8 cellular contexts compared by ENCODE assay signal in the genomic region with DNA sequence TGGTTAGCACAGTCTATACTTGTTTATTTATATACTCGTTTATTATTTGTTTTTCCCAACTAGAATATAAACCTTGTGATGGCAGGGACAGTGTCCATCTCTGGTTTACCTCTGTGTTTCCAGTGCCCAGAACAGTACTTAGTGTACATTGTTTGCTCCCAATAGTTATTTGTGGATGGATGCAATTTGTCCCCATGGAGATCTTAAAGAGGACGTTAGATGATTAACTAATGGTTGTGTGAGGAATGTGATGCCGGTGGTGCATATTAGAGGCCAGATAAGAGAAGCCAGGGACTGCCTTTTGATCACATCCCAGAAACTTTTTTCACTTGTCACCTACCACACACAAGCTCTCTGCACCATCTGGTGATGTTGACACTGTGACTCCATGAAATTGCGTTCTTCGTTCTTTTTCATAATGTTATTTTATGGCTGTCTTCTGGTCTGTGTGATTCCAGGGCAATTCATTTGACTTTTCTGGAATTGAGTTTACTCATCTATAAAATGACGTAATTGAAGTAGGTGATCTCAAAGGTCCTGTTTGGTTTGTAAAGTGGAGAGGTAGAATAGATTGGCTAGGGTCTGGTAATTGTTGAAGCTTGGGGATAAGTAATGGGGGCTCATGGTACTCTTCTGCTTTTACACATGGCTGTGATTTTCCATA. TPM values are rescaled to one million over a fixed set of nuclear protein-coding genes. Genes with fewer than 3 reads are reported as not detected.
A peak's percentile ranks its signal among the peaks of the same experiment; 100 is the strongest.
DNase-seq lines count a peak whose midpoint lies in the region; TF ChIP-seq lines count a peak whose summit lies in the region.

No MANE protein-coding gene starts in this region.

- DNase-seq in Calu3 (no peak), PC-9 (no peak), esophagus muscularis mucosa (ENCODE audit: extremely low spot score) (no peak), osteocyte (ENCODE audit: extremely low spot score, unreplicated experiment) (no peak), hippocampal formation (lab: John Stamatoyannopoulos, UW) (no peak), DMS 273 treated with DMSO at 0.1 percent for 48 hours (lab: John Stamatoyannopoulos, UW) (no peak), NCI-H1105 treated with DMSO at 0.1 percent for 48 hours (lab: John Stamatoyannopoulos, UW) (no peak), Ammon's horn (ENCODE audit: low spot score) (no peak)

- TSS peak; percentile 48 for BruUV-seq in Calu3 (replicated peaks; lab: Mats Ljungman, UMichigan)
- no TSS peak for BruUV-seq in PC-9 (replicated peaks; lab: Mats Ljungman, UMichigan)

- peaks cover 11% of the 10 kb centered on the region for H3K4me1 ChIP-seq in PC-9 (replicated peaks; ENCODE audit: insufficient read depth)
- H3K4me1 ChIP-seq in esophagus muscularis mucosa = peaks cover 22 to 32% (median 28%) of the 10 kb centered on the region in 4 donors

- H3K27me3 Mint-ChIP-seq in Calu3 (ENCODE audit: unreplicated experiment) (no peaks in the 10 kb centered on the region), osteocyte (ENCODE audit: unreplicated experiment) (no peaks in the 10 kb centered on the region)

- 72% methylated on average over 6 of the region's 6 CpGs for WGBS in esophagus muscularis mucosa

- H3K36me3 ChIP-seq in PC-9 (ENCODE audit: low read depth) (no peaks in the 10 kb centered on the region), esophagus muscularis mucosa (peaks cover 0 to 15% (median under 1%) of the 10 kb centered on the region in 4 donors)

- peak overlapping the region; percentile 89 for H3K4me2 ChIP-seq in PC-9

- peak overlapping the region; percentile 95 for H3K4me3 Mint-ChIP-seq in Calu3 (ENCODE audit: low read depth, unreplicated experiment)
- peak overlapping the region; percentile 98 for H3K4me3 Mint-ChIP-seq in osteocyte (ENCODE audit: unreplicated experiment)

- no peak overlapping the region for H3K27ac ChIP-seq in PC-9
- H3K27ac ChIP-seq in esophagus muscularis mucosa (replicated peaks in 1 of 4) = no peak overlapping the region

- no peaks in the 10 kb centered on the region for H3K9me2 ChIP-seq in PC-9 (ENCODE audit: insufficient read depth)

- POLR2A ChIA-PET in PC-9 (lab: Charles Lee; ENCODE audit: unreplicated experiment) = interaction anchor here (0.6 kb wide), 1 partner anchor 1053 kb away, joined by 4 read pairs; a partner anchor contains a TSS

- H3K27me3 ChIP-seq in PC-9 (ENCODE audit: insufficient read depth, low read depth) (no peaks in the 10 kb centered on the region), esophagus muscularis mucosa (no peaks in the 10 kb centered on the region)

- H3K4me3 ChIP-seq in PC-9 = peak overlapping the region; percentile 97
- peak overlapping the region; percentile 90 to 99 (median 94) for H3K4me3 ChIP-seq in esophagus muscularis mucosa

- H3F3A ChIP-seq in PC-9 (ENCODE audit: insufficient read depth, low read depth) = no peaks in the 10 kb centered on the region

- TF ChIP-seq EP300 in esophagus muscularis mucosa (IDR thresholded peaks at IDR 0.05) = no peak

- H3K9me3 ChIP-seq in PC-9 (ENCODE audit: insufficient read depth, low read depth) (no peaks in the 10 kb centered on the region), esophagus muscularis mucosa (no peaks in the 10 kb centered on the region)

- no peaks in the 10 kb centered on the region for H4K20me1 ChIP-seq in PC-9 (ENCODE audit: insufficient read depth)

- TF ChIP-seq POLR2A in esophagus muscularis mucosa (IDR thresholded peaks at IDR 0.05; ENCODE audit: low read depth) = no peak

- H3K9me3 Mint-ChIP-seq in Calu3 (ENCODE audit: low read depth, unreplicated experiment) (no peaks in the 10 kb centered on the region), osteocyte (ENCODE audit: unreplicated experiment) (peaks cover 7% of the 10 kb centered on the region)

- H3K79me2 ChIP-seq in PC-9 (ENCODE audit: low read depth) = peaks cover 34% of the 10 kb centered on the region

- CTCF ChIA-PET in Calu3 (lab: Charles Lee) = no interaction called here
- CTCF ChIA-PET in PC-9 (lab: Charles Lee) = no interaction called here

- TF ChIP-seq CTCF in Calu3 (IDR thresholded peaks at IDR 0.05; ENCODE audit: unreplicated experiment) (no peak), PC-9 (conservative IDR thresholded peaks at IDR 0.05) (no peak), esophagus muscularis mucosa (IDR thresholded peaks at IDR 0.05) (no peak), osteocyte (IDR thresholded peaks at IDR 0.05) (no peak)

- peak overlapping the region; percentile 94 for H3K27ac Mint-ChIP-seq in Calu3 (ENCODE audit: unreplicated experiment)
- no peak overlapping the region for H3K27ac Mint-ChIP-seq in osteocyte (ENCODE audit: unreplicated experiment)

- intact Hi-C loops in Calu3 (cut with micrococcal nuclease; ENCODE audit: unreplicated experiment) = loop anchor here (5.0 kb wide), 1 partner anchor 232 kb away; a partner anchor contains a TSS
- intact Hi-C loops in PC-9 (cut with micrococcal nuclease; ENCODE audit: unreplicated experiment) = no loop called here
- intact Hi-C loops in esophagus muscularis mucosa (cut with DNase I) = no loop called here

- H2AFZ ChIP-seq in PC-9 = no peak overlapping the region

- H3K36me3 Mint-ChIP-seq in Calu3 (ENCODE audit: insufficient read depth, unreplicated experiment) (peaks cover 22% of the 10 kb centered on the region), osteocyte (ENCODE audit: unreplicated experiment) (peaks cover 18% of the 10 kb centered on the region)

- H3K4me1 Mint-ChIP-seq in Calu3 (ENCODE audit: low read depth, unreplicated experiment) (peaks cover 27% of the 10 kb centered on the region), osteocyte (ENCODE audit: unreplicated experiment) (peaks cover 30% of the 10 kb centered on the region)

RNA-seq across cellular contexts. Expression of a gene that starts 1.2 kb away (rescaled TPM):
- total RNA-seq in Calu3 (2022) (17.2 and 18.8 TPM in 2 replicates), PC-9 (2021) (16.2 and 22.6 TPM in 2 replicates), esophagus muscularis mucosa (10 to 100 TPM; 20.3 to 27.2 (median 22.0) TPM), osteocyte (15.3 and 15.6 TPM in 2 replicates)
